In genomic region chr2:69493268-69493667, GRCh38 we compare ENCODE assay signal across 11 cellular contexts. TPM values are rescaled to one million over a fixed set of nuclear protein-coding genes. Genes with fewer than 3 reads are reported as not detected.
DNase-seq lines count a peak whose midpoint lies in the region; ATAC-seq and TF ChIP-seq lines count a peak whose summit lies in the region.
"Had no signal": no experiment of that assay in that cellular context is flagged by ENCODE, and none has a peak within 500 bp of the region (broad histone marks: within the 10 kb centered on the region; RNA-seq: fewer than 3 reads in every experiment).

No MANE protein-coding gene starts in this region.

- peaks cover 72% of the 10 kb centered on the region for H3K36me3 Mint-ChIP-seq in CD8-positive, alpha-beta T cell

- CTCF ChIA-PET in CD8-positive, alpha-beta T cell (lab: Charles Lee), result interaction anchor here (1.1 kb wide), 1 partner anchor 10 kb away, joined by 3 read pairs; no protein-coding TSS in a partner anchor

- no peaks in the 10 kb centered on the region for H3K27me3 ChIP-seq in CD8-positive, alpha-beta T cell (ENCODE audit: insufficient read depth, low read length)

- no peaks in the 10 kb centered on the region for H3K9me3 Mint-ChIP-seq in CD8-positive, alpha-beta T cell

- no peak overlapping the region for H3K4me3 ChIP-seq in CD8-positive, alpha-beta T cell (ENCODE audit: low read depth, low read length)
- H3K4me3 ChIP-seq in mucosa of descending colon, result no peak overlapping the region

- no peak overlapping the region for H3K27ac ChIP-seq in CD8-positive, alpha-beta T cell (ENCODE audit: low read depth, low read length)

- intact Hi-C loops in CD8-positive, alpha-beta T cell (cut with DNase I, micrococcal nuclease), result no loop called here
- intact Hi-C loops in mucosa of descending colon (cut with DNase I, micrococcal nuclease), result no loop called here

- no peak overlapping the region for H3K4me3 Mint-ChIP-seq in CD8-positive, alpha-beta T cell

- H3K36me3 ChIP-seq in CD8-positive, alpha-beta T cell (ENCODE audit: insufficient read depth, low read length), result peaks cover 20% of the 10 kb centered on the region
- H3K36me3 ChIP-seq in mucosa of descending colon (ENCODE audit: low read depth), result no peaks in the 10 kb centered on the region

- peak overlapping the region; percentile 73 for H3K27ac Mint-ChIP-seq in CD8-positive, alpha-beta T cell

- ATAC-seq in CD8-positive, alpha-beta T cell, result no peak
- peak; percentile 61 for ATAC-seq in mucosa of descending colon

- peaks cover 17% of the 10 kb centered on the region for H3K4me1 Mint-ChIP-seq in CD8-positive, alpha-beta T cell (ENCODE audit: low read depth)

- no peak for DNase-seq in CD8-positive, alpha-beta T cell
- DNase-seq in NCI-H1694 (lab: John Stamatoyannopoulos, UW) (peak; percentile 71), anterior cingulate cortex (lab: John Stamatoyannopoulos, UW) (peak in 51 of 58 donors; percentile 11 to 76 (median 39)), mucosa of descending colon (peak in 1 of 3 donors; percentile 47), AG08395 (ENCODE audit: low spot score) (no peak), dedifferentiated amniotic fluid mesenchymal stem cell (ENCODE audit: extremely low spot score) (no peak), activated gamma-delta T cell (lab: John Stamatoyannopoulos, UW) (no peak)
- DNase-seq in stimulated activated CD4-positive, alpha-beta T cell treated with anti-CD3 and anti-CD28 coated beads, Interleukin-2, amount 100 ng/mL, for 24 hours, result no peak
- DNase-seq: activated effector memory CD4-positive, alpha-beta T cell treated with anti-CD3 and anti-CD28 coated beads, Interleukin-2, amount 50 U/mL, for 16 hours; stimulated activated CD4-positive, alpha-beta T cell treated with anti-CD3 and anti-CD28 coated beads, Interleukin-4, amount 100 ng/mL, for 4 hours had no signal

- no peaks in the 10 kb centered on the region for H3K27me3 Mint-ChIP-seq in CD8-positive, alpha-beta T cell (ENCODE audit: low read depth)

- H3K9me3 ChIP-seq in CD8-positive, alpha-beta T cell (ENCODE audit: low read length), result no peaks in the 10 kb centered on the region
- H3K9me3 ChIP-seq in mucosa of descending colon, result no peaks in the 10 kb centered on the region
- H3K9me3 ChIP-seq: Caco-2 had no signal

- TF ChIP-seq CTCF in CD8-positive, alpha-beta T cell (IDR thresholded peaks at IDR 0.05), result no peak
- no peak for TF ChIP-seq CTCF in mucosa of descending colon (IDR thresholded peaks at IDR 0.05)

- POLR2A ChIA-PET in CD8-positive, alpha-beta T cell (lab: Charles Lee), result no interaction called here

- H3K4me1 ChIP-seq in CD8-positive, alpha-beta T cell (ENCODE audit: insufficient read depth, low read length), result no peaks in the 10 kb centered on the region
- H3K4me1 ChIP-seq in mucosa of descending colon (ENCODE audit: low read depth), result peaks cover 26% of the 10 kb centered on the region
- H3K4me1 ChIP-seq: Caco-2 had no signal

RNA-seq across cellular contexts. Expression of gene NFU1, which starts 56.0 kb away (rescaled TPM):
- total RNA-seq in CD8-positive, alpha-beta T cell, result 10 to 100 TPM; 28.4 to 33.8 TPM
- 10 to 100 TPM; 38.9 to 60.6 (median 47.2) TPM for total RNA-seq in mucosa of descending colon

Comparison
In these comparisons a context has a peak if more than half of its experiments do, and no peak if none do; other contexts are left out.
1. DNase-seq: peak in NCI-H1694 (single experiment) and anterior cingulate cortex (51 of 58); none in CD8-positive, alpha-beta T cell (0 of 7), AG08395 (single experiment), stimulated activated CD4-positive, alpha-beta T cell treated with anti-CD3 and anti-CD28 coated beads, Interleukin-2, amount 100 ng/mL, for 24 hours (0 of 2), dedifferentiated amniotic fluid mesenchymal stem cell (single experiment) and activated gamma-delta T cell (single experiment).